Comparison of ENCODE assay signal across 26 cellular contexts in genomic region chr7:148144827-148145226, GRCh38.
"Had no signal": no experiment of that assay in that cellular context is flagged by ENCODE, and none has a peak within 500 bp of the region (broad histone marks: within the 10 kb centered on the region; RNA-seq: fewer than 3 reads in every experiment).

No MANE protein-coding gene starts in this region.

- H3K9me3 Mint-ChIP-seq: activated B cell treated with CpG ODN at 0.5 μM for 24 hours; activated CD4-positive, alpha-beta T cell treated with anti-CD3 and anti-CD28 coated beads, Interleukin-2, amount 10 ng/mL, durations not matched to agents 24 days and 14 days; activated T-cell treated with anti-CD3 and anti-CD28 coated beads, Interleukin-2, amount 50 U/mL, for 24 hours; activated T-helper 1 cell treated with anti-CD3 and anti-CD28 coated beads, Interleukin-12 subunit alpha, Interleukin-12 subunit beta, Interleukin-2, Interleukin-4 antibody, amounts not matched to agents 30 ng/mL and 10 ng/mL and 1 ng/mL, durations not matched to agents 14 hours and 24 hours and 36 hours had no signal

- DNase-seq: activated B cell treated with CpG ODN at 0.5 μM for 24 hours; activated CD4-positive, alpha-beta T cell treated with anti-CD3 and anti-CD28 coated beads for 1 hour; activated CD4-positive, alpha-beta T cell treated with anti-CD3 and anti-CD28 coated beads, Interleukin-2, amount 10 ng/mL, durations not matched to agents 24 days and 14 days; activated CD4-positive, alpha-beta T cell treated with anti-CD3 and anti-CD28 coated beads, Interleukin-2, amount 50 U/mL, for 48 hours; activated CD8-positive, alpha-beta memory T cell treated with anti-CD3 and anti-CD28 coated beads, Interleukin-2, amount 10 ng/mL, durations not matched to agents 7 days and 5 days; activated effector memory CD4-positive, alpha-beta T cell treated with Interleukin-2 at 50 U/mL for 16 hours; activated naive CD4-positive, alpha-beta T cell; activated T-cell treated with anti-CD3 and anti-CD28 coated beads, Interleukin-2, amount 50 U/mL, for 24 hours; aorta; body of pancreas; KBM-7; NCI-H1048; NCI-H146; NCI-H187 treated with DMSO at 0.1 percent for 48 hours; NCI-H2081 treated with DMSO at 0.1 percent for 48 hours; NCI-H2171 treated with DMSO at 0.1 percent for 48 hours; NCI-H510A treated with DMSO at 0.1 percent for 48 hours; NCI-H69; NK-92 treated with Interleukin-12 subunit alpha and Interleukin-12 subunit beta, amount 100 ng/mL, for 24 hours; PC-9; SIG-M5; T-cell; T-helper 2 cell; T1000 had no signal

- H3K4me1 Mint-ChIP-seq: activated B cell treated with CpG ODN at 0.5 μM for 24 hours; activated CD4-positive, alpha-beta T cell treated with anti-CD3 and anti-CD28 coated beads, Interleukin-2, amount 10 ng/mL, durations not matched to agents 24 days and 14 days; activated CD8-positive, alpha-beta memory T cell treated with anti-CD3 and anti-CD28 coated beads, Interleukin-2, amount 10 ng/mL, durations not matched to agents 7 days and 5 days; activated naive CD4-positive, alpha-beta T cell treated with anti-CD3 and anti-CD28 coated beads, Interleukin-2, amount 50 U/mL, for 24 hours; T-cell had no signal

- H3K27ac ChIP-seq: body of pancreas, PC-9 had no signal

- H3K4me3 Mint-ChIP-seq: activated B cell treated with CpG ODN at 0.5 μM for 24 hours; activated CD4-positive, alpha-beta T cell treated with anti-CD3 and anti-CD28 coated beads, Interleukin-2, amount 10 ng/mL, durations not matched to agents 24 days and 14 days; activated CD8-positive, alpha-beta memory T cell treated with anti-CD3 and anti-CD28 coated beads, Interleukin-2, amount 10 ng/mL, durations not matched to agents 7 days and 5 days; activated naive CD4-positive, alpha-beta T cell treated with anti-CD3 and anti-CD28 coated beads, Interleukin-2, amount 50 U/mL, for 24 hours; activated T-cell treated with anti-CD3 and anti-CD28 coated beads, Interleukin-2, amount 50 U/mL, for 24 hours; activated T-helper 1 cell treated with anti-CD3 and anti-CD28 coated beads, Interleukin-12 subunit alpha, Interleukin-12 subunit beta, Interleukin-2, Interleukin-4 antibody, amounts not matched to agents 30 ng/mL and 10 ng/mL and 1 ng/mL, durations not matched to agents 14 hours and 24 hours and 36 hours; T-cell had no signal

- H3K9me3 ChIP-seq: body of pancreas had no signal

- H3K4me2 ChIP-seq: PC-9 had no signal

- H2AFZ ChIP-seq: PC-9 had no signal

- H3K27me3 ChIP-seq: body of pancreas had no signal

- H3K27me3 Mint-ChIP-seq: activated CD4-positive, alpha-beta T cell treated with anti-CD3 and anti-CD28 coated beads, Interleukin-2, amount 10 ng/mL, durations not matched to agents 24 days and 14 days; activated CD8-positive, alpha-beta memory T cell treated with anti-CD3 and anti-CD28 coated beads, Interleukin-2, amount 10 ng/mL, durations not matched to agents 7 days and 5 days; activated T-cell treated with anti-CD3 and anti-CD28 coated beads, Interleukin-2, amount 50 U/mL, for 24 hours had no signal

- H3K4me3 ChIP-seq: body of pancreas, PC-9 had no signal

- H3K36me3 Mint-ChIP-seq: activated CD8-positive, alpha-beta memory T cell treated with anti-CD3 and anti-CD28 coated beads, Interleukin-2, amount 10 ng/mL, durations not matched to agents 7 days and 5 days; T-cell had no signal

- H3K27ac Mint-ChIP-seq: activated B cell treated with CpG ODN at 0.5 μM for 24 hours; activated CD4-positive, alpha-beta T cell treated with anti-CD3 and anti-CD28 coated beads, Interleukin-2, amount 10 ng/mL, durations not matched to agents 24 days and 14 days; activated CD8-positive, alpha-beta memory T cell treated with anti-CD3 and anti-CD28 coated beads, Interleukin-2, amount 10 ng/mL, durations not matched to agents 7 days and 5 days; activated naive CD4-positive, alpha-beta T cell treated with anti-CD3 and anti-CD28 coated beads, Interleukin-2, amount 50 U/mL, for 24 hours; activated T-cell treated with anti-CD3 and anti-CD28 coated beads, Interleukin-2, amount 50 U/mL, for 24 hours; activated T-helper 1 cell treated with anti-CD3 and anti-CD28 coated beads, Interleukin-12 subunit alpha, Interleukin-12 subunit beta, Interleukin-2, Interleukin-4 antibody, amounts not matched to agents 30 ng/mL and 10 ng/mL and 1 ng/mL, durations not matched to agents 14 hours and 24 hours and 36 hours; T-cell had no signal

- ATAC-seq: activated CD8-positive, alpha-beta memory T cell treated with anti-CD3 and anti-CD28 coated beads, Interleukin-2, amount 10 ng/mL, durations not matched to agents 7 days and 5 days; body of pancreas; T-cell had no signal
